8 cellular contexts compared by ENCODE assay signal in genomic region chr12:79934309-79935020, GRCh38. TPM values are rescaled to one million over a fixed set of nuclear protein-coding genes. Genes with fewer than 3 reads are reported as not detected.
A peak's percentile ranks its signal among the peaks of the same experiment; 100 is the strongest.
DNase-seq lines count a peak whose midpoint lies in the region; ATAC-seq and TF ChIP-seq lines count a peak whose summit lies in the region.

No MANE protein-coding gene starts in this region.

- ATAC-seq in GM19025 (IDR thresholded peaks at IDR 0.05; ENCODE audit: low read depth, unreplicated experiment) (peak; percentile 3), HG03342 (IDR thresholded peaks at IDR 0.05; ENCODE audit: unreplicated experiment) (peak; percentile 19)

- peak overlapping the region; percentile 95 for H3K27ac ChIP-seq in SJCRH30

- H3K4me3 ChIP-seq in BE2C (ENCODE audit: low read depth, low read length) (peak overlapping the region; percentile 97), SJCRH30 (peak overlapping the region; percentile 95), skeletal muscle cell (ENCODE audit: low read depth, low read length) (peak overlapping the region; percentile 93)

- H3K27me3 ChIP-seq in BE2C (no peaks in the 10 kb centered on the region), SJCRH30 (no peaks in the 10 kb centered on the region)

- H3K4me1 ChIP-seq in BE2C (no peaks in the 10 kb centered on the region), SJCRH30 (peaks cover 7% of the 10 kb centered on the region; the same call in 1 of the 2 replicates)

- H3K9me3 ChIP-seq in BE2C = no peaks in the 10 kb centered on the region
- no peaks in the 10 kb centered on the region for H3K9me3 ChIP-seq in SJCRH30 (replicated peaks)

- H3K36me3 ChIP-seq in BE2C (no peaks in the 10 kb centered on the region), SJCRH30 (0 out of 2 replicates have a peak, but pooled peaks cover 4% of the 10 kb centered on the region)

- peak; percentile 50 for DNase-seq in BE2C
- DNase-seq in SJCRH30 = peak; percentile 70
- peak in 45 of 58 donors; percentile 29 to 79 (median 63) for DNase-seq in anterior cingulate cortex (lab: John Stamatoyannopoulos, UW)
- peak in 43 of 51 donors; percentile 34 to 89 (median 68) for DNase-seq in hypothalamus (lab: John Stamatoyannopoulos, UW)
- no peak for DNase-seq in skeletal muscle cell (ENCODE audit: low read depth)
- DNase-seq in COR-L47 (lab: John Stamatoyannopoulos, UW) = no peak

- no peak for TF ChIP-seq CTCF in BE2C (IDR thresholded peaks at IDR 0.05; ENCODE audit: low read depth, low read length)

RNA-seq across cellular contexts. Expression of gene PPP1R12A, which starts 0.4 kb away (rescaled TPM):
- polyA plus RNA-seq in BE2C (2012; ENCODE audit: insufficient read depth, insufficient read length, low read depth) = 19.2 TPM
- 77.5 and 98.3 TPM in 2 replicates for total RNA-seq in SJCRH30 (2014; rRNA removed; shearing (Covaris generic))

Comparison
In these comparisons a context has a peak if more than half of its experiments do, and no peak if none do; other contexts are left out.
1. DNase-seq: peak in BE2C (single experiment), SJCRH30 (2 of 2), anterior cingulate cortex (45 of 58) and hypothalamus (43 of 51); none in skeletal muscle cell (single experiment) and COR-L47 (single experiment).
2. Peak in every context shown above with its lines, with median percentiles within 50 percentile points of each other: H3K4me3 ChIP-seq.